ENCODE assay signal across 1 cellular context in the genomic region with DNA sequence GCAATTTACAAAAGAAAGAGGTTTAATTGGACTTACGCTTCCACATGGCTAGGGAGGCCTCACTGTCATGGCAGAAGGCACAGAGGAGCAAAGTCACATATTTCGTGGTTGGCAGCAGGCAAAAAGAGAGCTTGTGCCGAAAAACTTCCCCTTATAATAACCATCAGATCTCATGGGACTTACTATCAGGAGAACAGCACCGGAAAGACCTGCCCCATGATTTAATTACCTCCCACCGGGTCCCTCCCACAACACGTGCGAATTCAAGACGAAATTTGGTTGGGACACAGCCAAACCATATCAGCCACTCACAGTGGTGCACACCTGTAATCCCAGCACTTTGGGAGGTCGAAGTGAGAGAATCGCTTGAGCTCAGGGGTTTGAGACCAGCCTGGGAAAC.
TF ChIP-seq lines count a peak whose summit lies in the region.

No MANE protein-coding gene starts in this region.

TF ChIP-seq in K562, 482 proteins besides CTCF, POLR2A, EP300 and RAD21:
- TF ChIP-seq L3MBTL2 (IDR thresholded peaks at IDR 0.05) (peak; percentile 19; the same call in 1 of the 2 replicates), TARDBP (IDR thresholded peaks at IDR 0.05) (no peak)
